In the genomic region with DNA sequence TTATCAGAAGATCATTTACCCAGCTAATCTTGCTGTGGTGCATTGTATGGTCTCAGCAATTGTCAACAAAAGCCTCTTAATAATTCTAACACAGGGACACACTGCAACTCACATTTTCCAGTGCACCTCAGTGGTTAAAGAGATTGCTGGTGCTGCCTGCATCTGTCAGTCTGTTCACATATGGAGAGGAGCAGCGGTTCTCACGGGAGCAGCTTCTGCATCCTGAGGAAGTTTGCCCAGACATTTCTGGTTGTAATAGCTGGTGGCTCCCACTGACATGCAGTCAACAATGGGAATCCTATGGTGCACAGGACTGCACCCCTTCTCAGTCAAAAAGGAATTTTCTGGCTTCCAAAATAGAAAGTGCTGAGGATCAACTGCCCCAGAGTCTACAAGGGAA, we compare ENCODE assay signal across 1 cellular context.
TF ChIP-seq lines count a peak whose summit lies in the region.

No MANE protein-coding gene starts in this region.

TF ChIP-seq in H1, 55 proteins besides CTCF, POLR2A, EP300 and RAD21:
- TF ChIP-seq, protein P1, sequence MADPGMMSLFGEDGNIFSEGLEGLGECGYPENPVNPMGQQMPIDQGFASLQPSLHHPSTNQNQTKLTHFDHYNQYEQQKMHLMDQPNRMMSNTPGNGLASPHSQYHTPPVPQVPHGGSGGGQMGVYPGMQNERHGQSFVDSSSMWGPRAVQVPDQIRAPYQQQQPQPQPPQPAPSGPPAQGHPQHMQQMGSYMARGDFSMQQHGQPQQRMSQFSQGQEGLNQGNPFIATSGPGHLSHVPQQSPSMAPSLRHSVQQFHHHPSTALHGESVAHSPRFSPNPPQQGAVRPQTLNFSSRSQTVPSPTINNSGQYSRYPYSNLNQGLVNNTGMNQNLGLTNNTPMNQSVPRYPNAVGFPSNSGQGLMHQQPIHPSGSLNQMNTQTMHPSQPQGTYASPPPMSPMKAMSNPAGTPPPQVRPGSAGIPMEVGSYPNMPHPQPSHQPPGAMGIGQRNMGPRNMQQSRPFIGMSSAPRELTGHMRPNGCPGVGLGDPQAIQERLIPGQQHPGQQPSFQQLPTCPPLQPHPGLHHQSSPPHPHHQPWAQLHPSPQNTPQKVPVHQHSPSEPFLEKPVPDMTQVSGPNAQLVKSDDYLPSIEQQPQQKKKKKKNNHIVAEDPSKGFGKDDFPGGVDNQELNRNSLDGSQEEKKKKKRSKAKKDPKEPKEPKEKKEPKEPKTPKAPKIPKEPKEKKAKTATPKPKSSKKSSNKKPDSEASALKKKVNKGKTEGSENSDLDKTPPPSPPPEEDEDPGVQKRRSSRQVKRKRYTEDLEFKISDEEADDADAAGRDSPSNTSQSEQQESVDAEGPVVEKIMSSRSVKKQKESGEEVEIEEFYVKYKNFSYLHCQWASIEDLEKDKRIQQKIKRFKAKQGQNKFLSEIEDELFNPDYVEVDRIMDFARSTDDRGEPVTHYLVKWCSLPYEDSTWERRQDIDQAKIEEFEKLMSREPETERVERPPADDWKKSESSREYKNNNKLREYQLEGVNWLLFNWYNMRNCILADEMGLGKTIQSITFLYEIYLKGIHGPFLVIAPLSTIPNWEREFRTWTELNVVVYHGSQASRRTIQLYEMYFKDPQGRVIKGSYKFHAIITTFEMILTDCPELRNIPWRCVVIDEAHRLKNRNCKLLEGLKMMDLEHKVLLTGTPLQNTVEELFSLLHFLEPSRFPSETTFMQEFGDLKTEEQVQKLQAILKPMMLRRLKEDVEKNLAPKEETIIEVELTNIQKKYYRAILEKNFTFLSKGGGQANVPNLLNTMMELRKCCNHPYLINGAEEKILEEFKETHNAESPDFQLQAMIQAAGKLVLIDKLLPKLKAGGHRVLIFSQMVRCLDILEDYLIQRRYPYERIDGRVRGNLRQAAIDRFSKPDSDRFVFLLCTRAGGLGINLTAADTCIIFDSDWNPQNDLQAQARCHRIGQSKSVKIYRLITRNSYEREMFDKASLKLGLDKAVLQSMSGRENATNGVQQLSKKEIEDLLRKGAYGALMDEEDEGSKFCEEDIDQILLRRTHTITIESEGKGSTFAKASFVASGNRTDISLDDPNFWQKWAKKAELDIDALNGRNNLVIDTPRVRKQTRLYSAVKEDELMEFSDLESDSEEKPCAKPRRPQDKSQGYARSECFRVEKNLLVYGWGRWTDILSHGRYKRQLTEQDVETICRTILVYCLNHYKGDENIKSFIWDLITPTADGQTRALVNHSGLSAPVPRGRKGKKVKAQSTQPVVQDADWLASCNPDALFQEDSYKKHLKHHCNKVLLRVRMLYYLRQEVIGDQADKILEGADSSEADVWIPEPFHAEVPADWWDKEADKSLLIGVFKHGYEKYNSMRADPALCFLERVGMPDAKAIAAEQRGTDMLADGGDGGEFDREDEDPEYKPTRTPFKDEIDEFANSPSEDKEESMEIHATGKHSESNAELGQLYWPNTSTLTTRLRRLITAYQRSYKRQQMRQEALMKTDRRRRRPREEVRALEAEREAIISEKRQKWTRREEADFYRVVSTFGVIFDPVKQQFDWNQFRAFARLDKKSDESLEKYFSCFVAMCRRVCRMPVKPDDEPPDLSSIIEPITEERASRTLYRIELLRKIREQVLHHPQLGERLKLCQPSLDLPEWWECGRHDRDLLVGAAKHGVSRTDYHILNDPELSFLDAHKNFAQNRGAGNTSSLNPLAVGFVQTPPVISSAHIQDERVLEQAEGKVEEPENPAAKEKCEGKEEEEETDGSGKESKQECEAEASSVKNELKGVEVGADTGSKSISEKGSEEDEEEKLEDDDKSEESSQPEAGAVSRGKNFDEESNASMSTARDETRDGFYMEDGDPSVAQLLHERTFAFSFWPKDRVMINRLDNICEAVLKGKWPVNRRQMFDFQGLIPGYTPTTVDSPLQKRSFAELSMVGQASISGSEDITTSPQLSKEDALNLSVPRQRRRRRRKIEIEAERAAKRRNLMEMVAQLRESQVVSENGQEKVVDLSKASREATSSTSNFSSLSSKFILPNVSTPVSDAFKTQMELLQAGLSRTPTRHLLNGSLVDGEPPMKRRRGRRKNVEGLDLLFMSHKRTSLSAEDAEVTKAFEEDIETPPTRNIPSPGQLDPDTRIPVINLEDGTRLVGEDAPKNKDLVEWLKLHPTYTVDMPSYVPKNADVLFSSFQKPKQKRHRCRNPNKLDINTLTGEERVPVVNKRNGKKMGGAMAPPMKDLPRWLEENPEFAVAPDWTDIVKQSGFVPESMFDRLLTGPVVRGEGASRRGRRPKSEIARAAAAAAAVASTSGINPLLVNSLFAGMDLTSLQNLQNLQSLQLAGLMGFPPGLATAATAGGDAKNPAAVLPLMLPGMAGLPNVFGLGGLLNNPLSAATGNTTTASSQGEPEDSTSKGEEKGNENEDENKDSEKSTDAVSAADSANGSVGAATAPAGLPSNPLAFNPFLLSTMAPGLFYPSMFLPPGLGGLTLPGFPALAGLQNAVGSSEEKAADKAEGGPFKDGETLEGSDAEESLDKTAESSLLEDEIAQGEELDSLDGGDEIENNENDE (IDR thresholded peaks at IDR 0.05; ENCODE audit: insufficient replicate concordance, low read length) = no peak
- no peak for TF ChIP-seq JUN (IDR thresholded peaks at IDR 0.05; ENCODE audit: low read depth, low read length)
- no peak for TF ChIP-seq BCL11A (IDR thresholded peaks at IDR 0.05; ENCODE audit: low read depth in 2 of 2, low read length in 2 of 2)
- TF ChIP-seq POU5F1 (IDR thresholded peaks at IDR 0.05; ENCODE audit: low read depth, low read length) = no peak
- TF ChIP-seq SAP30 (IDR thresholded peaks at IDR 0.05; ENCODE audit: insufficient read depth, insufficient replicate concordance, low read length) = no peak
